ENCODE assay signal across 39 cellular contexts in genomic region chr21:35268261-35268660, GRCh38.
"Had no signal": no experiment of that assay in that cellular context is flagged by ENCODE, and none has a peak within 500 bp of the region (broad histone marks: within the 10 kb centered on the region; RNA-seq: fewer than 3 reads in every experiment).

No MANE protein-coding gene starts in this region.

- FAIRE-seq: bronchial epithelial cell, colon had no signal

- H3K9me3 ChIP-seq: adrenal gland, ascending aorta, body of pancreas, breast epithelium, colonic mucosa had no signal

- H3K27ac Mint-ChIP-seq: activated naive CD4-positive, alpha-beta T cell treated with anti-CD3 and anti-CD28 coated beads for 36 hours; activated naive CD4-positive, alpha-beta T cell treated with anti-CD3 and anti-CD28 coated beads, Interleukin-2, amount 10 ng/mL, durations not matched to agents 7 days and 5 days; activated naive CD4-positive, alpha-beta T cell treated with anti-CD3 and anti-CD28 coated beads, Interleukin-2, amount 50 U/mL, for 24 hours; activated naive CD4-positive, alpha-beta T cell treated with anti-CD3 and anti-CD28 coated beads, Interleukin-2, amount 50 U/mL, for 72 hours; activated naive CD8-positive, alpha-beta T cell; activated naive CD8-positive, alpha-beta T cell treated with anti-CD3 and anti-CD28 coated beads for 36 hours; activated naive CD8-positive, alpha-beta T cell treated with anti-CD3 and anti-CD28 coated beads, Interleukin-2, amount 10 ng/mL, durations not matched to agents 7 days and 5 days; activated naive CD8-positive, alpha-beta T cell treated with anti-CD3 and anti-CD28 coated beads, Interleukin-2, amount 50 U/mL, for 24 hours; activated T-cell treated with anti-CD3 and anti-CD28 coated beads, Interleukin-2, amount 50 U/mL, for 72 hours; activated T-helper 1 cell treated with anti-CD3 and anti-CD28 coated beads, Interleukin-12 subunit alpha, Interleukin-12 subunit beta, Interleukin-2, Interleukin-4 antibody, amounts not matched to agents 30 ng/mL and 10 ng/mL and 1 ng/mL, durations not matched to agents 14 hours and 24 hours and 36 hours; activated T-helper 17 cell treated with anti-CD3 and anti-CD28 coated beads, Interleukin-2, amount 50 U/mL, for 72 hours; activated T-helper 2 cell treated with anti-CD3 and anti-CD28 coated beads, Interferon-gamma antibody, Interleukin-2, Interleukin-4, amounts not matched to agents 10 μg/mL and 5 μg/mL and 100 μg/mL, durations not matched to agents 14 hours and 24 hours and 36 hours; brain had no signal

- H3K27me3 Mint-ChIP-seq: activated naive CD4-positive, alpha-beta T cell treated with anti-CD3 and anti-CD28 coated beads, Interleukin-2, amount 10 ng/mL, durations not matched to agents 7 days and 5 days; activated naive CD4-positive, alpha-beta T cell treated with anti-CD3 and anti-CD28 coated beads, Interleukin-2, amount 50 U/mL, for 24 hours; activated naive CD8-positive, alpha-beta T cell; activated naive CD8-positive, alpha-beta T cell treated with anti-CD3 and anti-CD28 coated beads, Interleukin-2, amount 10 ng/mL, durations not matched to agents 7 days and 5 days; activated naive CD8-positive, alpha-beta T cell treated with anti-CD3 and anti-CD28 coated beads, Interleukin-2, amount 50 U/mL, for 24 hours; activated T-helper 17 cell treated with anti-CD3 and anti-CD28 coated beads, Interleukin-2, amount 50 U/mL, for 72 hours had no signal

- H3K27ac ChIP-seq: adrenal gland, ascending aorta, body of pancreas, brain microvascular endothelial cell, breast epithelium, cardiac muscle cell, colonic mucosa had no signal

- H3K27me3 ChIP-seq: adrenal gland, ascending aorta, body of pancreas, brain microvascular endothelial cell, breast epithelium, colonic mucosa had no signal

- DNase-seq: activated effector memory CD4-positive, alpha-beta T cell treated with anti-CD3 and anti-CD28 coated beads, Interleukin-2, amount 50 U/mL, for 16 hours; activated effector memory CD4-positive, alpha-beta T cell treated with Interleukin-2 at 50 U/mL for 16 hours; activated gamma-delta T cell; activated gamma-delta T cell treated with Interleukin-2 at 50 U/mL for 16 hours; activated naive CD4-positive, alpha-beta T cell; activated naive CD4-positive, alpha-beta T cell treated with anti-CD3 and anti-CD28 coated beads for 36 hours; activated naive CD4-positive, alpha-beta T cell treated with anti-CD3 and anti-CD28 coated beads, Interleukin-2, amount 10 ng/mL, durations not matched to agents 7 days and 5 days; activated naive CD4-positive, alpha-beta T cell treated with anti-CD3 and anti-CD28 coated beads, Interleukin-2, amount 50 U/mL, for 16 hours; activated naive CD4-positive, alpha-beta T cell treated with Interleukin-2 at 50 U/mL for 16 hours; activated naive CD8-positive, alpha-beta T cell treated with anti-CD3 and anti-CD28 coated beads for 36 hours; activated naive CD8-positive, alpha-beta T cell treated with anti-CD3 and anti-CD28 coated beads, Interleukin-2, amount 10 ng/mL, durations not matched to agents 7 days and 5 days; activated naive CD8-positive, alpha-beta T cell treated with anti-CD3 and anti-CD28 coated beads, Interleukin-2, amount 50 U/mL, for 24 hours; activated T-cell treated with anti-CD3 and anti-CD28 coated beads, Interleukin-2, amount 50 U/mL, for 4 hours; activated T-cell treated with anti-CD3 and anti-CD28 coated beads, Interleukin-2, amount 50 U/mL, for 48 hours; activated T-cell treated with anti-CD3 and anti-CD28 coated beads, Interleukin-2, amount 50 U/mL, for 72 hours; adrenal gland; amniotic stem cell; amygdala; anterior cingulate cortex; aorta; body of pancreas; brain microvascular endothelial cell; caudate nucleus; central memory CD4-positive, alpha-beta T cell; cerebellar nuclear complex; colonic mucosa had no signal

- H3K36me3 ChIP-seq: adrenal gland, ascending aorta, brain microvascular endothelial cell, breast epithelium, cardiac muscle cell, colonic mucosa had no signal

- H3K4me1 Mint-ChIP-seq: activated naive CD4-positive, alpha-beta T cell treated with anti-CD3 and anti-CD28 coated beads, Interleukin-2, amount 10 ng/mL, durations not matched to agents 7 days and 5 days; activated naive CD4-positive, alpha-beta T cell treated with anti-CD3 and anti-CD28 coated beads, Interleukin-2, amount 50 U/mL, for 24 hours; activated naive CD8-positive, alpha-beta T cell treated with anti-CD3 and anti-CD28 coated beads for 36 hours; activated naive CD8-positive, alpha-beta T cell treated with anti-CD3 and anti-CD28 coated beads, Interleukin-2, amount 10 ng/mL, durations not matched to agents 7 days and 5 days; activated naive CD8-positive, alpha-beta T cell treated with anti-CD3 and anti-CD28 coated beads, Interleukin-2, amount 50 U/mL, for 24 hours; activated T-helper 17 cell treated with anti-CD3 and anti-CD28 coated beads, Interleukin-2, amount 50 U/mL, for 72 hours; brain; central memory CD8-positive, alpha-beta T cell had no signal

- H3K36me3 Mint-ChIP-seq: activated naive CD4-positive, alpha-beta T cell treated with anti-CD3 and anti-CD28 coated beads, Interleukin-2, amount 10 ng/mL, durations not matched to agents 7 days and 5 days; activated naive CD4-positive, alpha-beta T cell treated with anti-CD3 and anti-CD28 coated beads, Interleukin-2, amount 50 U/mL, for 24 hours; activated naive CD8-positive, alpha-beta T cell; activated naive CD8-positive, alpha-beta T cell treated with anti-CD3 and anti-CD28 coated beads, Interleukin-2, amount 10 ng/mL, durations not matched to agents 7 days and 5 days; brain had no signal

- ATAC-seq: activated naive CD4-positive, alpha-beta T cell treated with anti-CD3 and anti-CD28 coated beads, Interleukin-2, amount 50 U/mL, for 72 hours; activated naive CD8-positive, alpha-beta T cell treated with anti-CD3 and anti-CD28 coated beads, Interleukin-2, amount 50 U/mL, for 24 hours; activated T-cell treated with anti-CD3 and anti-CD28 coated beads, Interleukin-2, amount 50 U/mL, for 4 hours; activated T-cell treated with anti-CD3 and anti-CD28 coated beads, Interleukin-2, amount 50 U/mL, for 72 hours; activated T-helper 17 cell treated with anti-CD3 and anti-CD28 coated beads, Interleukin-2, amount 50 U/mL, for 72 hours; body of pancreas had no signal

- H3K4me3 Mint-ChIP-seq: activated naive CD4-positive, alpha-beta T cell treated with anti-CD3 and anti-CD28 coated beads for 36 hours; activated naive CD4-positive, alpha-beta T cell treated with anti-CD3 and anti-CD28 coated beads, Interleukin-2, amount 10 ng/mL, durations not matched to agents 7 days and 5 days; activated naive CD4-positive, alpha-beta T cell treated with anti-CD3 and anti-CD28 coated beads, Interleukin-2, amount 50 U/mL, for 24 hours; activated naive CD8-positive, alpha-beta T cell; activated naive CD8-positive, alpha-beta T cell treated with anti-CD3 and anti-CD28 coated beads for 36 hours; activated naive CD8-positive, alpha-beta T cell treated with anti-CD3 and anti-CD28 coated beads, Interleukin-2, amount 10 ng/mL, durations not matched to agents 7 days and 5 days; activated naive CD8-positive, alpha-beta T cell treated with anti-CD3 and anti-CD28 coated beads, Interleukin-2, amount 50 U/mL, for 24 hours; activated T-cell treated with anti-CD3 and anti-CD28 coated beads, Interleukin-2, amount 50 U/mL, for 4 hours; activated T-cell treated with anti-CD3 and anti-CD28 coated beads, Interleukin-2, amount 50 U/mL, for 72 hours; activated T-helper 1 cell treated with anti-CD3 and anti-CD28 coated beads, Interleukin-12 subunit alpha, Interleukin-12 subunit beta, Interleukin-2, Interleukin-4 antibody, amounts not matched to agents 30 ng/mL and 10 ng/mL and 1 ng/mL, durations not matched to agents 14 hours and 24 hours and 36 hours; activated T-helper 17 cell treated with anti-CD3 and anti-CD28 coated beads, Interleukin-2, amount 50 U/mL, for 72 hours; brain; central memory CD8-positive, alpha-beta T cell had no signal

- H3K9me3 Mint-ChIP-seq: activated naive CD8-positive, alpha-beta T cell treated with anti-CD3 and anti-CD28 coated beads, Interleukin-2, amount 50 U/mL, for 24 hours; activated T-helper 2 cell treated with anti-CD3 and anti-CD28 coated beads, Interferon-gamma antibody, Interleukin-2, Interleukin-4, amounts not matched to agents 10 μg/mL and 5 μg/mL and 100 μg/mL, durations not matched to agents 14 hours and 24 hours and 36 hours had no signal

- H3K4me1 ChIP-seq: adrenal gland, ascending aorta, body of pancreas, breast epithelium, colonic mucosa had no signal

- H3K4me3 ChIP-seq: adrenal gland, ascending aorta, body of pancreas, breast epithelium, cardiac muscle cell, colonic mucosa had no signal
